ENCODE assay signal across 21 cellular contexts in genomic region chr1:165241952-165242351, GRCh38.
DNase-seq lines count a peak whose midpoint lies in the region; ATAC-seq, FAIRE-seq and TF ChIP-seq lines count a peak whose summit lies in the region.
"Had no signal": no experiment of that assay in that cellular context is flagged by ENCODE, and none has a peak within 500 bp of the region (broad histone marks: within the 10 kb centered on the region; RNA-seq: fewer than 3 reads in every experiment).

No MANE protein-coding gene starts in this region.

- no peaks in the 10 kb centered on the region for H3K79me2 ChIP-seq in HepG2 (ENCODE audit: insufficient read depth, low read length)

- H2AFZ ChIP-seq in HepG2 (ENCODE audit: low read length): no peak overlapping the region

- peaks cover 23% of the 10 kb centered on the region for H3K4me1 ChIP-seq in HepG2 (ENCODE audit: insufficient read depth, low read length)
- no peaks in the 10 kb centered on the region for H3K4me1 ChIP-seq in endodermal cell (ENCODE audit: control insufficient read depth, insufficient read depth, low read length)
- H3K4me1 ChIP-seq: BE2C, BLaER1 had no signal

- no peak for TF ChIP-seq POLR2A in HepG2 (IDR thresholded peaks at IDR 0.05; ENCODE audit: insufficient read depth in 1 of 2, low read depth in 2 of 2, low read length in 2 of 2)

- in situ Hi-C loops in HepG2 (cut with HindIII; ENCODE audit: extremely low pct_ligation_motif_present, low pct_unique_long_range_greater_than_20kb): no loop called here

- H3K4me1 Mint-ChIP-seq in endodermal cell: no peaks in the 10 kb centered on the region
- H3K4me1 Mint-ChIP-seq: CD14-positive monocyte; CD4-positive, alpha-beta memory T cell; CD4-positive, CD25-positive, alpha-beta regulatory T cell; CD8-positive, alpha-beta memory T cell had no signal

- no peaks in the 10 kb centered on the region for H3K36me3 Mint-ChIP-seq in endodermal cell (ENCODE audit: low read depth)
- H3K36me3 Mint-ChIP-seq: CD14-positive monocyte; CD4-positive, alpha-beta memory T cell; CD4-positive, CD25-positive, alpha-beta regulatory T cell; CD8-positive, alpha-beta memory T cell had no signal

- H3K4me2 ChIP-seq in HepG2 (ENCODE audit: low read depth, low read length): peak overlapping the region; percentile 45
- H3K4me2 ChIP-seq: BLaER1 had no signal

- TF ChIP-seq CTCF in D721Med (IDR thresholded peaks at IDR 0.05; ENCODE audit: insufficient read depth, missing control alignments) (no peak), WERI-Rb-1 (IDR thresholded peaks at IDR 0.05; ENCODE audit: low read depth, low read length) (no peak), HepG2 (CRISPR knock-in tag; IDR thresholded peaks at IDR 0.05) (no peak), endodermal cell (conservative IDR thresholded peaks at IDR 0.05) (no peak)

- H3K27ac Mint-ChIP-seq in endodermal cell: no peak overlapping the region
- H3K27ac Mint-ChIP-seq: CD14-positive monocyte; CD4-positive, alpha-beta memory T cell; CD8-positive, alpha-beta memory T cell had no signal

- DNase-seq in D721Med (ENCODE audit: insufficient read length, low spot score) (no peak), WERI-Rb-1 (no peak), HepG2 (ENCODE audit: low spot score) (no peak), endodermal cell (no peak)
- DNase-seq in activated CD8-positive, alpha-beta memory T cell treated with anti-CD3 and anti-CD28 coated beads, Interleukin-2, amount 50 U/mL, for 4 hours: no peak
- DNase-seq: 8988T; ACHN; BE2C; C1 segment of cervical spinal cord; CD4-positive, alpha-beta memory T cell; CD4-positive, CD25-positive, alpha-beta regulatory T cell; CD8-positive, alpha-beta memory T cell; COR-L47; DMS79 treated with DMSO at 0.1 percent for 48 hours; GF-D8 had no signal

- H3K9ac ChIP-seq in HepG2 (ENCODE audit: insufficient read depth, low read depth, low read length) (no peak overlapping the region), endodermal cell (ENCODE audit: extremely low read depth, low read length, poor library complexity, severe bottlenecking) (no peak overlapping the region)
- H3K9ac ChIP-seq: BLaER1 had no signal

- ATAC-seq in HepG2: peak; percentile 57

- CTCF ChIA-PET in HepG2 (lab: Yijun Ruan, JAX; ENCODE audit: low intra/inter-chr PET ratio, low total read pairs): no interaction called here

- no peak for TF ChIP-seq EP300 in HepG2 (IDR thresholded peaks at IDR 0.05; ENCODE audit: low read depth in 2 of 2, low read length in 2 of 2)
- no peak for TF ChIP-seq EP300 in HepG2 (CRISPR knock-in tag; IDR thresholded peaks at IDR 0.05; ENCODE audit: borderline replicate concordance)

- intact Hi-C loops in HepG2 (cut with micrococcal nuclease; ENCODE audit: unreplicated experiment): no loop called here

- H3K27me3 ChIP-seq in WERI-Rb-1 (ENCODE audit: insufficient read depth, low read depth, severe bottlenecking) (no peaks in the 10 kb centered on the region), HepG2 (ENCODE audit: control insufficient read depth in 1 of 2, insufficient read depth in 2 of 2, low read length in 2 of 2) (no peaks in the 10 kb centered on the region), endodermal cell (ENCODE audit: control insufficient read depth, insufficient read depth, low read length, poor library complexity, severe bottlenecking) (peaks cover 77% of the 10 kb centered on the region)
- H3K27me3 ChIP-seq: BLaER1 had no signal

- no peaks in the 10 kb centered on the region for H3K9me3 Mint-ChIP-seq in endodermal cell

- H3K4me3 ChIP-seq in WERI-Rb-1 (ENCODE audit: low read depth, low read length): no peak overlapping the region
- H3K4me3 ChIP-seq in HepG2 (replicated peaks in 1 of 3; ENCODE audit: insufficient read depth in 1 of 3, low read depth in 2 of 3, low read length in 3 of 3): no peak overlapping the region
- no peak overlapping the region for H3K4me3 ChIP-seq in endodermal cell (ENCODE audit: low read length)
- H3K4me3 ChIP-seq: BLaER1 had no signal

- POLR2A ChIA-PET in HepG2 (lab: Yijun Ruan, JAX): interaction anchor here (1.7 kb wide), 1 partner anchor 11 kb away, joined by 15 read pairs; no protein-coding TSS in a partner anchor

- WGBS in HepG2 (ENCODE audit: low lambda C conversion rate): 46% methylated on average over 4 of the region's 4 CpGs
- WGBS in endodermal cell (ENCODE audit: insufficient coverage in 1 of 2, insufficient read length in 1 of 2), 2 experiments: 92 to 100% methylated on average over 1 to 4 of the region's 4 CpGs

- H3K27me3 Mint-ChIP-seq in endodermal cell (ENCODE audit: insufficient read depth): peaks cover 88% of the 10 kb centered on the region

- H3K36me3 ChIP-seq in WERI-Rb-1: no peaks in the 10 kb centered on the region
- H3K36me3 ChIP-seq in HepG2 (replicated peaks in 1 of 2; ENCODE audit: control insufficient read depth in 1 of 2, insufficient read depth in 2 of 2, low read length in 2 of 2): no peaks in the 10 kb centered on the region
- no peaks in the 10 kb centered on the region for H3K36me3 ChIP-seq in endodermal cell (ENCODE audit: control insufficient read depth, insufficient read depth, low read length)
- H3K36me3 ChIP-seq: BE2C, BLaER1 had no signal

- BruUV-seq in HepG2 (replicated peaks; lab: Mats Ljungman, UMichigan): TSS peak; percentile 70

- FAIRE-seq in D721Med (lab: Jason Lieb, UNC): peak; percentile 41
- no peak for FAIRE-seq in HepG2 (lab: Jason Lieb, UNC)
- FAIRE-seq: A204.1, G401.6, GM12891, GM19239 had no signal

- H3K4me3 Mint-ChIP-seq in endodermal cell: no peak overlapping the region
- H3K4me3 Mint-ChIP-seq: CD14-positive monocyte; CD4-positive, alpha-beta memory T cell; CD4-positive, CD25-positive, alpha-beta regulatory T cell had no signal

- no peaks in the 10 kb centered on the region for H4K20me1 ChIP-seq in HepG2 (ENCODE audit: insufficient read depth, low read length)
- H4K20me1 ChIP-seq: BLaER1 had no signal

- H3K9me3 ChIP-seq in WERI-Rb-1 (ENCODE audit: severe bottlenecking): peaks cover 3% of the 10 kb centered on the region
- H3K9me3 ChIP-seq in HepG2 (ENCODE audit: low read length): no peaks in the 10 kb centered on the region
- H3K9me3 ChIP-seq in endodermal cell (ENCODE audit: control insufficient read depth, low read length): no peaks in the 10 kb centered on the region
- H3K9me3 ChIP-seq: BE2C, BLaER1 had no signal

- peak overlapping the region; percentile 80 for H3K27ac ChIP-seq in WERI-Rb-1
- no peak overlapping the region for H3K27ac ChIP-seq in HepG2 (ENCODE audit: extremely low read length, insufficient read depth, low read length)
- H3K27ac ChIP-seq in endodermal cell (ENCODE audit: low read depth, low read length): no peak overlapping the region
- H3K27ac ChIP-seq: BLaER1 had no signal

- TF ChIP-seq RAD21 in HepG2 (CRISPR knock-in tag; IDR thresholded peaks at IDR 0.05): no peak

TF ChIP-seq in HepG2, 621 proteins besides CTCF, POLR2A, EP300 and RAD21 (continues in another document):
- TF ChIP-seq ZNF251 (CRISPR knock-in tag; IDR thresholded peaks at IDR 0.05) (no peak), BORCS8-MEF2B (CRISPR knock-in tag; IDR thresholded peaks at IDR 0.05) (no peak), CEBPZ (IDR thresholded peaks at IDR 0.05; ENCODE audit: low read length) (no peak), SNAI1 (CRISPR knock-in tag; IDR thresholded peaks at IDR 0.05; ENCODE audit: borderline replicate concordance) (no peak)
- TF ChIP-seq, protein P1, sequence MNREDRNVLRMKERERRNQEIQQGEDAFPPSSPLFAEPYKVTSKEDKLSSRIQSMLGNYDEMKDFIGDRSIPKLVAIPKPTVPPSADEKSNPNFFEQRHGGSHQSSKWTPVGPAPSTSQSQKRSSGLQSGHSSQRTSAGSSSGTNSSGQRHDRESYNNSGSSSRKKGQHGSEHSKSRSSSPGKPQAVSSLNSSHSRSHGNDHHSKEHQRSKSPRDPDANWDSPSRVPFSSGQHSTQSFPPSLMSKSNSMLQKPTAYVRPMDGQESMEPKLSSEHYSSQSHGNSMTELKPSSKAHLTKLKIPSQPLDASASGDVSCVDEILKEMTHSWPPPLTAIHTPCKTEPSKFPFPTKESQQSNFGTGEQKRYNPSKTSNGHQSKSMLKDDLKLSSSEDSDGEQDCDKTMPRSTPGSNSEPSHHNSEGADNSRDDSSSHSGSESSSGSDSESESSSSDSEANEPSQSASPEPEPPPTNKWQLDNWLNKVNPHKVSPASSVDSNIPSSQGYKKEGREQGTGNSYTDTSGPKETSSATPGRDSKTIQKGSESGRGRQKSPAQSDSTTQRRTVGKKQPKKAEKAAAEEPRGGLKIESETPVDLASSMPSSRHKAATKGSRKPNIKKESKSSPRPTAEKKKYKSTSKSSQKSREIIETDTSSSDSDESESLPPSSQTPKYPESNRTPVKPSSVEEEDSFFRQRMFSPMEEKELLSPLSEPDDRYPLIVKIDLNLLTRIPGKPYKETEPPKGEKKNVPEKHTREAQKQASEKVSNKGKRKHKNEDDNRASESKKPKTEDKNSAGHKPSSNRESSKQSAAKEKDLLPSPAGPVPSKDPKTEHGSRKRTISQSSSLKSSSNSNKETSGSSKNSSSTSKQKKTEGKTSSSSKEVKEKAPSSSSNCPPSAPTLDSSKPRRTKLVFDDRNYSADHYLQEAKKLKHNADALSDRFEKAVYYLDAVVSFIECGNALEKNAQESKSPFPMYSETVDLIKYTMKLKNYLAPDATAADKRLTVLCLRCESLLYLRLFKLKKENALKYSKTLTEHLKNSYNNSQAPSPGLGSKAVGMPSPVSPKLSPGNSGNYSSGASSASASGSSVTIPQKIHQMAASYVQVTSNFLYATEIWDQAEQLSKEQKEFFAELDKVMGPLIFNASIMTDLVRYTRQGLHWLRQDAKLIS (CRISPR knock-in tag; IDR thresholded peaks at IDR 0.05): no peak
